In genomic region chr1:207172885-207173284, GRCh38 we compare ENCODE assay signal across 20 cellular contexts.
A peak's percentile ranks its signal among the peaks of the same experiment; 100 is the strongest.
DNase-seq lines count a peak whose midpoint lies in the region; ATAC-seq and TF ChIP-seq lines count a peak whose summit lies in the region.
"Had no signal": no experiment of that assay in that cellular context is flagged by ENCODE, and none has a peak within 500 bp of the region (broad histone marks: within the 10 kb centered on the region; RNA-seq: fewer than 3 reads in every experiment).

No MANE protein-coding gene starts in this region.

- ATAC-seq in esophagus mucosa (peak; percentile 74), HG02588 (IDR thresholded peaks at IDR 0.05; ENCODE audit: unreplicated experiment) (no peak), HG03097 (IDR thresholded peaks at IDR 0.05; ENCODE audit: low FRiP score, unreplicated experiment) (no peak)
- ATAC-seq: activated CD4-positive, CD25-positive, alpha-beta regulatory T cell treated with anti-CD3 and anti-CD28 coated beads, Interleukin-2, amount 50 U/mL, for 24 hours; activated naive CD4-positive, alpha-beta T cell treated with anti-CD3 and anti-CD28 coated beads, Interleukin-2, amount 50 U/mL, for 72 hours; CD8-positive, alpha-beta T cell; SK-N-SH treated with all-trans-retinoic acid at 6 μM for 48 hours had no signal

- TF ChIP-seq CTCF in HEK293 (tag by site-specific recombination; IDR thresholded peaks at IDR 0.05) = no peak
- no peak for TF ChIP-seq CTCF in spleen (IDR thresholded peaks at IDR 0.05 in 8 of 11, conservative IDR thresholded peaks at IDR 0.05 in 3 of 11)

- CTCF ChIA-PET in HEK293 (lab: Yijun Ruan, JAX) = no interaction called here

- intact Hi-C loops in spleen (cut with DNase I; ENCODE audit: low total_unique reads) = no loop called here

- POLR2A ChIA-PET in HEK293 (lab: Yijun Ruan, JAX) = no interaction called here

- DNase-seq in NOMO-1 treated with dmso at 0.1 percent for 144 hours (lab: John Stamatoyannopoulos, UW; ENCODE audit: unreplicated experiment) (peak; percentile 85), spleen (no peak), anterior cingulate cortex (lab: John Stamatoyannopoulos, UW) (no peak)
- no peak for DNase-seq in activated T-cell treated with anti-CD3 and anti-CD28 coated beads, Interleukin-2, amount 50 U/mL, for 1 hour
- DNase-seq: CD8-positive, alpha-beta T cell; NCI-H187; NCI-H345; stimulated activated CD4-positive, alpha-beta T cell treated with anti-CD3 and anti-CD28 coated beads, Interleukin-4, amount 100 ng/mL, for 1 hour; stomach; T1000 had no signal

- no peak overlapping the region for H3K4me3 ChIP-seq in HEK293 (ENCODE audit: low read depth, low read length)
- H3K4me3 ChIP-seq in spleen = no peak overlapping the region
- H3K4me3 ChIP-seq: skin epidermis, stomach, upper lobe of left lung had no signal

- H3K27ac ChIP-seq in HEK293 (ENCODE audit: extremely low read depth, low read depth, low read length) = no peak overlapping the region
- peak overlapping the region in 5 of 8 donors; percentile 0 to 51 (median 34) for H3K27ac ChIP-seq in spleen
- H3K27ac ChIP-seq: neutrophil, skin epidermis, upper lobe of left lung had no signal

- 79 to 92% (median 88%) methylated on average over 4 of the region's 4 CpGs for WGBS in spleen, 5 donors

- no peaks in the 10 kb centered on the region for H3K27me3 ChIP-seq in spleen (replicated peaks in 1 of 7)
- H3K27me3 ChIP-seq: neutrophil, stomach, upper lobe of left lung had no signal

- H3K4me1 ChIP-seq in HEK293 (ENCODE audit: control insufficient read depth, insufficient read depth, low read length) (no peaks in the 10 kb centered on the region), spleen (peaks cover 0 to 11% (median 0%) of the 10 kb centered on the region in 6 donors)
- H3K4me1 ChIP-seq: stomach had no signal

- H3K9me3 ChIP-seq in HEK293 (ENCODE audit: control insufficient read depth, insufficient read depth, low read depth, low read length) (no peaks in the 10 kb centered on the region), spleen (no peaks in the 10 kb centered on the region)
- H3K9me3 ChIP-seq: neutrophil, stomach, upper lobe of left lung had no signal

- TF ChIP-seq POLR2A in spleen (IDR thresholded peaks at IDR 0.05) = no peak

- H3K36me3 ChIP-seq in HEK293 (ENCODE audit: control insufficient read depth in 2 of 2, insufficient read depth in 1 of 2, low read length in 2 of 2) = no peaks in the 10 kb centered on the region
- H3K36me3 ChIP-seq in spleen = no peaks in the 10 kb centered on the region
- H3K36me3 ChIP-seq: neutrophil, stomach, upper lobe of left lung had no signal

TF ChIP-seq in HEK293, 187 proteins besides CTCF, POLR2A, EP300 and RAD21:
- TF ChIP-seq SCRT1 (tag by site-specific recombination; IDR thresholded peaks at IDR 0.05; ENCODE audit: borderline replicate concordance) = 0 out of 2 replicates have a peak, but pooled peaks have one; percentile 46
- TF ChIP-seq SCRT2 (tag by site-specific recombination; IDR thresholded peaks at IDR 0.05) = peak; percentile 78
- TF ChIP-seq ZNF23 (tag by site-specific recombination; IDR thresholded peaks at IDR 0.05; ENCODE audit: borderline replicate concordance) = no peak
- TF ChIP-seq OSR2 (tag by site-specific recombination; IDR thresholded peaks at IDR 0.05) = no peak
